In the genomic region with DNA sequence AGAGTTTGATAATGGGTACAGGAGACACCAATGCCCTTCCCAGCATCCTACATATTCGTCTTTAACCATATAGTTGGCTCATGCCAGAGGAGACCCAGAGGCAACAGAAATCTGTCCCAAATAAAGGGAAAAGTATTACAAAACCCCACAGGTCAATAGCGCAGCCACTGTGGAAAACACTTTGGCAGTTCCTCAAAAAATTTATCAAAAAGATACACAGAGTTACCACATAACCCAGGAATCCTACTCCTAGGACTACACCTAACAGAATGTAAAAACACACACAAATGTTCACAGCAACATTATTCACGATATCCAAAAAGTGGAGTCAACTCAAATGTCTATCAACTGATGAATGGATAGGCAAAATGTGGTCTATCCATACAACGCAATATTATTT, we compare ENCODE assay signal across 34 cellular contexts.
"Had no signal": no experiment of that assay in that cellular context is flagged by ENCODE, and none has a peak within 500 bp of the region (broad histone marks: within the 10 kb centered on the region; RNA-seq: fewer than 3 reads in every experiment).

No MANE protein-coding gene starts in this region.

- DNase-seq: Karpas-422, Kasumi-1, MG63, MM.1S, MV-4-11, NCI-H1048, NCI-H1092, NCI-H1092 treated with DMSO at 0.1 percent for 48 hours, NCI-H1105, NCI-H1105 treated with DMSO at 0.1 percent for 48 hours, NCI-H1417, NCI-H1417 treated with DMSO at 0.1 percent for 48 hours, NCI-H1436, NCI-H1436 treated with DMSO at 0.1 percent for 48 hours, NCI-H146, NCI-H1694, NCI-H1694 treated with DMSO at 0.1 percent for 48 hours, NCI-H187, NCI-H187 treated with DMSO at 0.1 percent for 48 hours, NCI-H1930, NCI-H2029, NCI-H2029 treated with DMSO at 0.1 percent for 48 hours, NCI-H2081, NCI-H2081 treated with DMSO at 0.1 percent for 48 hours, NCI-H2107, NCI-H2171, NCI-H2227 treated with DMSO at 0.1 percent for 48 hours, NCI-H226, NCI-H345, NCI-H446, NCI-H446 treated with DMSO at 0.1 percent for 48 hours, NCI-H510A, NCI-H510A treated with DMSO at 0.1 percent for 48 hours had no signal

- H3K9me3 ChIP-seq: MG63 had no signal

- H3K4me3 ChIP-seq: MG63 had no signal

- H3K9ac ChIP-seq: KMS-11 had no signal

- H3K4me2 ChIP-seq: KMS-11 had no signal

- H3K27ac ChIP-seq: KMS-11 had no signal

- H3K27me3 ChIP-seq: MG63 had no signal
